In genomic region chr20:11035211-11035610, GRCh38 we compare ENCODE assay signal across 12 cellular contexts.
"Had no signal": no experiment of that assay in that cellular context is flagged by ENCODE, and none has a peak within 500 bp of the region (broad histone marks: within the 10 kb centered on the region; RNA-seq: fewer than 3 reads in every experiment).

No MANE protein-coding gene starts in this region.

- DNase-seq: activated CD4-positive, alpha-beta T cell treated with anti-CD3 and anti-CD28 coated beads, Interleukin-2, amount 50 U/mL, for 4 hours; activated gamma-delta T cell; amniotic stem cell; brain microvascular endothelial cell; effector memory CD4-positive, alpha-beta T cell; foreskin keratinocyte; retina; SW 1271; trophoblast cell had no signal

- ATAC-seq: activated naive CD4-positive, alpha-beta T cell treated with anti-CD3 and anti-CD28 coated beads, Interleukin-2, amount 50 U/mL, for 72 hours; foreskin keratinocyte; left lobe of liver; natural killer cell treated with Interleukin-12 subunit alpha and Interleukin-12 subunit beta and Interleukin-15 and Interleukin-18, amount 100 ng/mL, for 72 hours had no signal
